Comparison of ENCODE assay signal across 20 cellular contexts in the genomic region with DNA sequence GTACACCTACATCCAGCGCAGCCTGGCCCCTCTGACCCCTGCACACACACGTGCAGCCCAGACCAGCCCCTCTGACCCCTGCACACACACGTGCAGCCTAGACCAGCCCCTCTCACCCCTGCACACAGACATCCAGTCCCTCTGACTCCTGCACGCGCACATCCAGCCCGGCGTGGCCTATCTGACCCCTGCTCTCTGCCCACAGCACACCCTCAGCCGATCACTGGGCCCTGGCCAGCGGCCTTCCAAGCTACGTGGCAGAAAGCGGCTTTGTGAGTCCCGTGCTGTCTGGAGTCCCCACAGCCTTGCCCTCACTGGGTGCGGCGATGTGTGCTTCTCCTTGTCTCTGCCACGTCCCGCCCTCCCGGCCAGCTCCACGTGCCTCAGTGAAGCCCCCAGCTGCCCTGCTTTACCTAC.
"Had no signal": no experiment of that assay in that cellular context is flagged by ENCODE, and none has a peak within 500 bp of the region (broad histone marks: within the 10 kb centered on the region; RNA-seq: fewer than 3 reads in every experiment).

No MANE protein-coding gene starts in this region.

- DNase-seq: activated B cell treated with CpG ODN at 0.5 μM for 24 hours; activated CD4-positive, alpha-beta T cell treated with anti-CD3 and anti-CD28 coated beads, Interleukin-2, amount 10 ng/mL, durations not matched to agents 24 days and 14 days; activated CD8-positive, alpha-beta memory T cell treated with anti-CD3 and anti-CD28 coated beads, Interleukin-2, amount 50 U/mL, for 4 hours; activated CD8-positive, alpha-beta T cell treated with anti-CD3 and anti-CD28 coated beads, Interleukin-2, amount 10 ng/mL, durations not matched to agents 7 days and 5 days; activated effector memory CD4-positive, alpha-beta T cell treated with anti-CD3 and anti-CD28 coated beads, Interleukin-2, amount 50 U/mL, for 16 hours; activated naive CD8-positive, alpha-beta T cell treated with anti-CD3 and anti-CD28 coated beads, Interleukin-2, amount 10 ng/mL, durations not matched to agents 7 days and 5 days; activated T-cell treated with anti-CD3 and anti-CD28 coated beads, Interleukin-2, amount 50 U/mL, for 48 hours; cerebellar nuclear complex; dermis blood vessel endothelial cell; mesenchymal stem cell; ovary; stimulated activated CD4-positive, alpha-beta T cell treated with anti-CD3 and anti-CD28 coated beads, Interleukin-12 subunit alpha, Interleukin-12 subunit beta, amount 100 ng/mL, for 4 hours; trophoblast cell had no signal

- H3K4me1 Mint-ChIP-seq: activated B cell treated with CpG ODN at 0.5 μM for 24 hours; activated CD4-positive, alpha-beta T cell treated with anti-CD3 and anti-CD28 coated beads, Interleukin-2, amount 10 ng/mL, durations not matched to agents 24 days and 14 days; activated naive CD8-positive, alpha-beta T cell treated with anti-CD3 and anti-CD28 coated beads, Interleukin-2, amount 10 ng/mL, durations not matched to agents 7 days and 5 days had no signal

- H3K27me3 ChIP-seq: ovary had no signal

- ATAC-seq: activated CD8-positive, alpha-beta T cell treated with anti-CD3 and anti-CD28 coated beads, Interleukin-2, amount 10 ng/mL, durations not matched to agents 7 days and 5 days; gastroesophageal sphincter; left lobe of liver; sciatic nerve; stimulated activated effector memory CD8-positive, alpha-beta T cell treated with anti-CD3 and anti-CD28 coated beads, Interleukin-12 subunit alpha, Interleukin-12 subunit beta, amount 100 ng/mL, for 72 hours had no signal

- H3K9me3 Mint-ChIP-seq: activated B cell treated with CpG ODN at 0.5 μM for 24 hours; nephron; stimulated activated effector memory CD8-positive, alpha-beta T cell treated with anti-CD3 and anti-CD28 coated beads, Interleukin-12 subunit alpha, Interleukin-12 subunit beta, amount 100 ng/mL, for 72 hours had no signal

- H3K36me3 Mint-ChIP-seq: stimulated activated effector memory CD8-positive, alpha-beta T cell treated with anti-CD3 and anti-CD28 coated beads, Interleukin-12 subunit alpha, Interleukin-12 subunit beta, amount 100 ng/mL, for 72 hours had no signal

- H3K4me3 ChIP-seq: gastroesophageal sphincter, ovary had no signal

- FAIRE-seq: islet of Langerhans had no signal

- H3K36me3 ChIP-seq: gastroesophageal sphincter, ovary had no signal

- H3K27ac Mint-ChIP-seq: activated B cell treated with CpG ODN at 0.5 μM for 24 hours; activated CD4-positive, alpha-beta T cell treated with anti-CD3 and anti-CD28 coated beads, Interleukin-2, amount 10 ng/mL, durations not matched to agents 24 days and 14 days; activated CD8-positive, alpha-beta T cell treated with anti-CD3 and anti-CD28 coated beads, Interleukin-2, amount 10 ng/mL, durations not matched to agents 7 days and 5 days; activated naive CD8-positive, alpha-beta T cell treated with anti-CD3 and anti-CD28 coated beads, Interleukin-2, amount 10 ng/mL, durations not matched to agents 7 days and 5 days; nephron; stimulated activated effector memory CD8-positive, alpha-beta T cell treated with anti-CD3 and anti-CD28 coated beads, Interleukin-12 subunit alpha, Interleukin-12 subunit beta, amount 100 ng/mL, for 72 hours; T-helper 2 cell treated with Interferon-gamma antibody and Interleukin-4, amounts not matched to agents 5 μg/mL and 100 μg/mL, for 36 hours had no signal

- H3K27me3 Mint-ChIP-seq: activated CD4-positive, alpha-beta T cell treated with anti-CD3 and anti-CD28 coated beads, Interleukin-2, amount 10 ng/mL, durations not matched to agents 24 days and 14 days; activated naive CD8-positive, alpha-beta T cell treated with anti-CD3 and anti-CD28 coated beads, Interleukin-2, amount 10 ng/mL, durations not matched to agents 7 days and 5 days had no signal

- H3K4me3 Mint-ChIP-seq: activated B cell treated with CpG ODN at 0.5 μM for 24 hours; activated CD4-positive, alpha-beta T cell treated with anti-CD3 and anti-CD28 coated beads, Interleukin-2, amount 10 ng/mL, durations not matched to agents 24 days and 14 days; activated CD8-positive, alpha-beta T cell treated with anti-CD3 and anti-CD28 coated beads, Interleukin-2, amount 10 ng/mL, durations not matched to agents 7 days and 5 days; activated naive CD8-positive, alpha-beta T cell treated with anti-CD3 and anti-CD28 coated beads, Interleukin-2, amount 10 ng/mL, durations not matched to agents 7 days and 5 days; nephron; stimulated activated effector memory CD8-positive, alpha-beta T cell treated with anti-CD3 and anti-CD28 coated beads, Interleukin-12 subunit alpha, Interleukin-12 subunit beta, amount 100 ng/mL, for 72 hours; T-helper 2 cell treated with Interferon-gamma antibody and Interleukin-4, amounts not matched to agents 5 μg/mL and 100 μg/mL, for 36 hours had no signal

- H3K9me3 ChIP-seq: gastroesophageal sphincter, ovary had no signal

- H3K4me1 ChIP-seq: gastroesophageal sphincter had no signal

- H3K27ac ChIP-seq: gastroesophageal sphincter, ovary had no signal
